11 cellular contexts compared by ENCODE assay signal in the genomic region with DNA sequence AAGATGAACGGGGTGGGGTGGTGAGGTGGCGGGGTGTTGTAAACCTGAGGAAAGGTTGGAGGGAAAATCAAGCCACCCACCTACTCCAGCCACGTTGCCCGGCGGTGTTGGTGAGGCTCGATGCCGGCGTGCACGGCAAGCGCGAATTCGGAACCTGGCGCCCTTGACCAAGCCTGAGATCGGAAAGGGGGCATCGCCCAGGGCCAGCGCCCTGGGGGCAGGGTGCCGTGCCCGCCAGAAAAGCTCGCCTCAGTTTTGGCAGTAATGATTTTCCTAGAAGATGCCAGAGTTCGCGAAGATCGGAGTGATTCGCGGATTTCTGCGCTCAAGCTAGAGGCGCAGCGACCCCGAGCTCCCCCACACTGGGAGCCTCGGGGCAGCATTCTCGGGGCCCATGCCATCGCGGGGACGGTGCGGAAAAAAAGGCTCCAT. TPM values are rescaled to one million over a fixed set of nuclear protein-coding genes. Genes with fewer than 3 reads are reported as not detected.
A peak's percentile ranks its signal among the peaks of the same experiment; 100 is the strongest.
DNase-seq lines count a peak whose midpoint lies in the region; ATAC-seq and TF ChIP-seq lines count a peak whose summit lies in the region.
"Had no signal": no experiment of that assay in that cellular context is flagged by ENCODE, and none has a peak within 500 bp of the region (broad histone marks: within the 10 kb centered on the region; RNA-seq: fewer than 3 reads in every experiment).

No MANE protein-coding gene starts in this region.

- no peaks in the 10 kb centered on the region for H3K79me2 ChIP-seq in PC-3 (ENCODE audit: low read length)

- H3K36me3 ChIP-seq in PC-3 (ENCODE audit: low read depth, low read length) (no peaks in the 10 kb centered on the region), neuronal stem cell (replicated peaks in 1 of 2; ENCODE audit: control insufficient read depth in 2 of 2, insufficient read depth in 2 of 2, low read length in 2 of 2) (no peaks in the 10 kb centered on the region)
- H3K36me3 ChIP-seq: SJSA1 had no signal

- DNase-seq in AG09309 (ENCODE audit: low read depth): no peak
- DNase-seq in PC-3: no peak
- peak; percentile 32 for DNase-seq in globus pallidus (ENCODE audit: low spot score)
- DNase-seq in neuronal stem cell (ENCODE audit: low spot score): no peak
- DNase-seq in A172 (ENCODE audit: low spot score): no peak
- DNase-seq: DND-41 had no signal

- POLR2A ChIA-PET in PC-3 (lab: Charles Lee; ENCODE audit: unreplicated experiment): no interaction called here

- TF ChIP-seq CTCF in AG09309 (IDR thresholded peaks at IDR 0.05; ENCODE audit: control insufficient read depth, insufficient read depth, low read depth, low read length, missing control alignments) (no peak), PC-3 (conservative IDR thresholded peaks at IDR 0.05; ENCODE audit: low read depth, low read length) (no peak)

- H4K91ac ChIP-seq in neuronal stem cell (ENCODE audit: low read depth, low read length, poor library complexity): no peak overlapping the region

- WGBS in neuronal stem cell (ENCODE audit: extremely low coverage in 2 of 2, insufficient read length in 2 of 2, insufficient replicate concordance in 1 of 2), 2 donors: no CpG with 5 or more reads among the region's 34 CpGs

- intact Hi-C loops in PC-3 (cut with micrococcal nuclease): no loop called here

- CTCF ChIA-PET in PC-3 (lab: Charles Lee): no interaction called here

- H3K23ac ChIP-seq in neuronal stem cell (ENCODE audit: low read depth, low read length, poor library complexity): peak overlapping the region; percentile 65

- H3K4ac ChIP-seq in neuronal stem cell (ENCODE audit: low read length): no peak overlapping the region

- no peaks in the 10 kb centered on the region for H3F3A ChIP-seq in PC-3 (ENCODE audit: low read length, unreplicated experiment)

- H3K9ac ChIP-seq in PC-3 (ENCODE audit: low read length) (no peak overlapping the region), neuronal stem cell (ENCODE audit: low read depth, low read length, poor library complexity) (peak overlapping the region; percentile 91)

- H4K20me1 ChIP-seq in PC-3 (ENCODE audit: low read length): no peaks in the 10 kb centered on the region

- H2BK5ac ChIP-seq in neuronal stem cell (ENCODE audit: low read length): no peak overlapping the region

- H2BK120ac ChIP-seq in neuronal stem cell (ENCODE audit: low read depth, low read length): no peak overlapping the region

- no peak overlapping the region for H3K4me2 ChIP-seq in PC-3 (ENCODE audit: low read length)
- peak overlapping the region; percentile 96 for H3K4me2 ChIP-seq in neuronal stem cell (ENCODE audit: insufficient read depth, low read length, poor library complexity, severe bottlenecking)

- H2BK12ac ChIP-seq in neuronal stem cell (ENCODE audit: low read length): no peak overlapping the region

- H2AFZ ChIP-seq in PC-3 (ENCODE audit: low read length) (peak overlapping the region; percentile 34; the same call in 1 of the 2 replicates), neuronal stem cell (ENCODE audit: low read length) (peak overlapping the region; percentile 95)

- no peaks in the 10 kb centered on the region for H3K9me3 ChIP-seq in PC-3 (ENCODE audit: low read length)
- no peaks in the 10 kb centered on the region for H3K9me3 ChIP-seq in neuronal stem cell (replicated peaks in 1 of 2; ENCODE audit: control insufficient read depth in 2 of 2, insufficient read depth in 1 of 2, low read depth in 1 of 2, low read length in 2 of 2)
- H3K9me3 ChIP-seq: SJSA1 had no signal

- H3K27ac ChIP-seq in PC-3 (ENCODE audit: low read length): no peak overlapping the region
- no peak overlapping the region for H3K27ac ChIP-seq in neuronal stem cell (replicated peaks; ENCODE audit: low read length)
- H3K27ac ChIP-seq: foreskin keratinocyte, SJSA1 had no signal

- peak overlapping the region; percentile 41 for H2BK15ac ChIP-seq in neuronal stem cell (ENCODE audit: low read length)

- peak overlapping the region; percentile 96 for H3K18ac ChIP-seq in neuronal stem cell (ENCODE audit: low read length)

- H3K4me1 ChIP-seq in PC-3 (ENCODE audit: insufficient read depth, low read length): no peaks in the 10 kb centered on the region
- H3K4me1 ChIP-seq in neuronal stem cell (ENCODE audit: control insufficient read depth in 2 of 2, insufficient read depth in 1 of 2, low read depth in 1 of 2, low read length in 2 of 2): no peaks in the 10 kb centered on the region

- no peak overlapping the region for H4K8ac ChIP-seq in neuronal stem cell (ENCODE audit: low read depth, low read length)

- BruUV-seq in PC-3 (replicated peaks; lab: Mats Ljungman, UMichigan): no TSS peak

- H3K27me3 ChIP-seq in PC-3 (ENCODE audit: low read length) (peaks cover 45% of the 10 kb centered on the region), neuronal stem cell (ENCODE audit: control insufficient read depth in 3 of 3, insufficient read depth in 3 of 3, low read depth in 1 of 3, low read length in 3 of 3) (peaks cover 7 to 74% (median 26%) of the 10 kb centered on the region in 3 experiments)

- no peak for ATAC-seq in PC-3
- ATAC-seq in HG03469 (IDR thresholded peaks at IDR 0.05; ENCODE audit: unreplicated experiment): no peak
- ATAC-seq in HG03442 (IDR thresholded peaks at IDR 0.05; ENCODE audit: unreplicated experiment): no peak
- no peak for ATAC-seq in GM18868 (IDR thresholded peaks at IDR 0.05; ENCODE audit: unreplicated experiment)

- no peaks in the 10 kb centered on the region for H3K9me2 ChIP-seq in PC-3 (replicated peaks; ENCODE audit: low read length)

- peak overlapping the region; percentile 58 for H3K4me3 ChIP-seq in AG09309 (ENCODE audit: control insufficient read depth, low read depth, low read length)
- H3K4me3 ChIP-seq in PC-3 (ENCODE audit: low read length): peak overlapping the region; percentile 30; the same call in 1 of the 2 replicates
- peak overlapping the region; percentile 45 to 91 for H3K4me3 ChIP-seq in neuronal stem cell (ENCODE audit: low read length in 2 of 2)

- peak overlapping the region; percentile 40 for H2AK5ac ChIP-seq in neuronal stem cell (ENCODE audit: low read depth, low read length)

- no peaks in the 10 kb centered on the region for H3K79me1 ChIP-seq in neuronal stem cell (ENCODE audit: low read depth, low read length)

- H3K14ac ChIP-seq in neuronal stem cell (ENCODE audit: low read length): no peak overlapping the region

RNA-seq across cellular contexts. Expression of a gene that starts 0.8 kb away (rescaled TPM):
- total RNA-seq in PC-3 (2014; rRNA removed): 0.40 TPM in 1 of 2 replicates, not detected in the other
- 14.6 TPM for polyA plus RNA-seq in neuronal stem cell (2013, experiment 1 of 2)
- polyA plus RNA-seq in neuronal stem cell (2013, experiment 2 of 2): 14.8 TPM
- total RNA-seq in A172 (2014; rRNA removed; shearing (Covaris generic)): 3.9 and 7.6 TPM in 2 replicates
